In genomic region chr11:69630009-69630870, GRCh38 we compare ENCODE assay signal across 1 cellular context.
TF ChIP-seq lines count a peak whose summit lies in the region.

No MANE protein-coding gene starts in this region.

TF ChIP-seq in GM12878, 131 proteins besides CTCF, POLR2A, EP300 and RAD21:
- 0 out of 2 replicates have a peak, but pooled peaks have one; percentile 20 for TF ChIP-seq ATF3 (IDR thresholded peaks at IDR 0.05; ENCODE audit: borderline replicate concordance, extremely low read depth, low read depth, low read length)
- peak; percentile 55 for TF ChIP-seq USF1 (IDR thresholded peaks at IDR 0.05; ENCODE audit: borderline replicate concordance, extremely low read length, insufficient read depth, low read depth, low read length)
- peak; percentile 43 for TF ChIP-seq SIX5 (IDR thresholded peaks at IDR 0.05; ENCODE audit: low read depth, low read length, severe bottlenecking)
- TF ChIP-seq SREBF2 (IDR thresholded peaks at IDR 0.05; ENCODE audit: low read length): no peak
TF ChIP-seq in GM12878: peak in this region for 3.
